In genomic region chr6:64896939-64897338, GRCh38 we compare ENCODE assay signal across 18 cellular contexts.
DNase-seq lines count a peak whose midpoint lies in the region; ATAC-seq and TF ChIP-seq lines count a peak whose summit lies in the region.
"Had no signal": no experiment of that assay in that cellular context is flagged by ENCODE, and none has a peak within 500 bp of the region (broad histone marks: within the 10 kb centered on the region; RNA-seq: fewer than 3 reads in every experiment).

No MANE protein-coding gene starts in this region.

- 85 to 100% (median 93%) methylated on average over 2 to 4 of the region's 4 CpGs for WGBS in spleen, 5 donors

- in situ Hi-C loops in HAP-1 (cut with MboI; ENCODE audit: low sequenced_read_pairs): no loop called here

- TF ChIP-seq CTCF in RWPE2 (IDR thresholded peaks at IDR 0.05; ENCODE audit: poor library complexity, severe bottlenecking) (no peak), spleen (IDR thresholded peaks at IDR 0.05 in 8 of 11, conservative IDR thresholded peaks at IDR 0.05 in 3 of 11) (no peak)

- H3K36me3 ChIP-seq in RWPE2 (ENCODE audit: low read depth) (no peaks in the 10 kb centered on the region), spleen (no peaks in the 10 kb centered on the region), HAP-1 (replicated peaks) (no peaks in the 10 kb centered on the region)
- H3K36me3 ChIP-seq: BLaER1 treated with 17β-estradiol and CSF1 and Interleukin-3, amounts not matched to agents 10 nM and 100 nM had no signal

- no peak for ATAC-seq in RWPE2 (ENCODE audit: low read depth)
- ATAC-seq: A549; CD8-positive, alpha-beta T cell had no signal

- peak; percentile 15 for DNase-seq in activated CD8-positive, alpha-beta memory T cell treated with anti-CD3 and anti-CD28 coated beads for 24 hours
- no peak for DNase-seq in activated CD8-positive, alpha-beta memory T cell treated with anti-CD3 and anti-CD28 coated beads, Interleukin-2, amount 50 U/mL, for 48 hours
- DNase-seq in RWPE2 (ENCODE audit: low spot score) (peak; percentile 17), mesenteric fat pad (ENCODE audit: low spot score) (peak; percentile 47), spleen (peak; percentile 55), NOMO-1 treated with dmso at 0.1 percent for 144 hours (lab: John Stamatoyannopoulos, UW; ENCODE audit: unreplicated experiment) (no peak), HAP-1 (ENCODE audit: low spot score in 2 of 2) (no peak)
- DNase-seq: AML-193; Caco-2; Calu3; CD4-positive, alpha-beta T cell; CD8-positive, alpha-beta T cell; DMS79 treated with DMSO at 0.1 percent for 48 hours; GF-D8 had no signal

- H3K27ac ChIP-seq in RWPE2 (ENCODE audit: poor library complexity, severe bottlenecking): no peak overlapping the region
- no peak overlapping the region for H3K27ac ChIP-seq in spleen
- H3K27ac ChIP-seq: 22Rv1; A549; BLaER1 treated with 17β-estradiol and CSF1 and Interleukin-3, amounts not matched to agents 10 nM and 100 nM; C4-2B had no signal

- no peak for TF ChIP-seq POLR2A in spleen (IDR thresholded peaks at IDR 0.05)

- intact Hi-C loops in spleen (cut with DNase I; ENCODE audit: low total_unique reads): no loop called here

- H3K27me3 ChIP-seq in RWPE2 (ENCODE audit: insufficient read depth, poor library complexity, severe bottlenecking) (no peaks in the 10 kb centered on the region), spleen (replicated peaks in 1 of 7) (no peaks in the 10 kb centered on the region), HAP-1 (ENCODE audit: low read depth) (no peaks in the 10 kb centered on the region)
- H3K27me3 ChIP-seq: BLaER1 treated with 17β-estradiol and CSF1 and Interleukin-3, amounts not matched to agents 10 nM and 100 nM had no signal

- no peaks in the 10 kb centered on the region for H3K4me1 ChIP-seq in RWPE2 (ENCODE audit: insufficient read depth, poor library complexity, severe bottlenecking)
- no peaks in the 10 kb centered on the region for H3K4me1 ChIP-seq in spleen
- peaks cover 7% of the 10 kb centered on the region for H3K4me1 ChIP-seq in HAP-1
- H3K4me1 ChIP-seq: A549; BLaER1 treated with 17β-estradiol and CSF1 and Interleukin-3, amounts not matched to agents 10 nM and 100 nM; Caco-2 had no signal

- H3K4me3 ChIP-seq in RWPE2 (ENCODE audit: severe bottlenecking) (no peak overlapping the region), spleen (no peak overlapping the region), HAP-1 (no peak overlapping the region)
- H3K4me3 ChIP-seq: A549; BLaER1 treated with 17β-estradiol and CSF1 and Interleukin-3, amounts not matched to agents 10 nM and 100 nM had no signal

- H3K9me3 ChIP-seq in RWPE2 (ENCODE audit: severe bottlenecking): no peaks in the 10 kb centered on the region
- peaks cover 0 to 25% (median 5%) of the 10 kb centered on the region in 8 donors for H3K9me3 ChIP-seq in spleen
- no peaks in the 10 kb centered on the region for H3K9me3 ChIP-seq in HAP-1
- H3K9me3 ChIP-seq: A549; BLaER1 treated with 17β-estradiol and CSF1 and Interleukin-3, amounts not matched to agents 10 nM and 100 nM; Caco-2 had no signal

Comparison
In these comparisons a context has a peak if more than half of its experiments do, and no peak if none do; other contexts are left out.
1. DNase-seq: peak in activated CD8-positive, alpha-beta memory T cell treated with anti-CD3 and anti-CD28 coated beads for 24 hours (single experiment), RWPE2 (single experiment), mesenteric fat pad (single experiment) and spleen (single experiment); none in activated CD8-positive, alpha-beta memory T cell treated with anti-CD3 and anti-CD28 coated beads, Interleukin-2, amount 50 U/mL, for 48 hours (single experiment), NOMO-1 treated with dmso at 0.1 percent for 144 hours (single experiment) and HAP-1 (0 of 2).